In genomic region chr11:59556115-59556882, GRCh38 we compare ENCODE assay signal across 8 cellular contexts. TPM values are rescaled to one million over a fixed set of nuclear protein-coding genes. Genes with fewer than 3 reads are reported as not detected.
DNase-seq lines count a peak whose midpoint lies in the region; ATAC-seq lines count a peak whose summit lies in the region.

No MANE protein-coding gene starts in this region.

- no peaks in the 10 kb centered on the region for H3K9me3 Mint-ChIP-seq in activated naive CD4-positive, alpha-beta T cell treated with anti-CD3 and anti-CD28 coated beads, Interleukin-2, amount 10 ng/mL, durations not matched to agents 7 days and 5 days

- peak; percentile 93 for DNase-seq in ELR (ENCODE audit: low read depth)
- DNase-seq in HuH-7 (ENCODE audit: low spot score) = peak; percentile 74
- DNase-seq in SHP77 treated with DMSO at 0.1 percent for 48 hours (lab: John Stamatoyannopoulos, UW) = peak; percentile 30
- peak; percentile 57 for DNase-seq in activated naive CD4-positive, alpha-beta T cell treated with anti-CD3 and anti-CD28 coated beads, Interleukin-2, amount 10 ng/mL, durations not matched to agents 7 days and 5 days
- peak; percentile 64 for DNase-seq in left cardiac atrium
- peak; percentile 78 for DNase-seq in putamen (ENCODE audit: low spot score)

- peak overlapping the region; percentile 74 for H3K27ac Mint-ChIP-seq in activated naive CD4-positive, alpha-beta T cell treated with anti-CD3 and anti-CD28 coated beads, Interleukin-2, amount 10 ng/mL, durations not matched to agents 7 days and 5 days

- peaks cover 58% of the 10 kb centered on the region for H3K4me1 Mint-ChIP-seq in activated naive CD4-positive, alpha-beta T cell treated with anti-CD3 and anti-CD28 coated beads, Interleukin-2, amount 10 ng/mL, durations not matched to agents 7 days and 5 days

- CTCF ChIA-PET in activated naive CD4-positive, alpha-beta T cell treated with anti-CD3 and anti-CD28 coated beads, Interleukin-2, amount 10 ng/mL, durations not matched to agents 7 days and 5 days (lab: Charles Lee) = interaction anchor here (1.3 kb wide), 1 partner anchor 10 kb away, joined by 5 read pairs; no protein-coding TSS in a partner anchor

- H3K4me3 Mint-ChIP-seq in activated naive CD4-positive, alpha-beta T cell treated with anti-CD3 and anti-CD28 coated beads, Interleukin-2, amount 10 ng/mL, durations not matched to agents 7 days and 5 days = peak overlapping the region; percentile 53

- ATAC-seq in left cardiac atrium = peak; percentile 31 to 68
- no peak for ATAC-seq in GM21360 (IDR thresholded peaks at IDR 0.05; ENCODE audit: unreplicated experiment)
- no peak for ATAC-seq in GM19328 (IDR thresholded peaks at IDR 0.05; ENCODE audit: unreplicated experiment)

- intact Hi-C loops in left cardiac atrium (cut with DNase I) = no loop called here

- peaks cover 74% of the 10 kb centered on the region for H3K27me3 Mint-ChIP-seq in activated naive CD4-positive, alpha-beta T cell treated with anti-CD3 and anti-CD28 coated beads, Interleukin-2, amount 10 ng/mL, durations not matched to agents 7 days and 5 days

- peaks cover 2% of the 10 kb centered on the region for H3K36me3 Mint-ChIP-seq in activated naive CD4-positive, alpha-beta T cell treated with anti-CD3 and anti-CD28 coated beads, Interleukin-2, amount 10 ng/mL, durations not matched to agents 7 days and 5 days

RNA-seq across cellular contexts. Expression of gene OR4D9, which starts 45.0 kb away (rescaled TPM):
- total RNA-seq in left cardiac atrium = not detected

RNA-seq across cellular contexts. Expression of gene OR4D11, which starts 52.9 kb away (rescaled TPM):
- not detected for total RNA-seq in left cardiac atrium

RNA-seq across cellular contexts. Expression of gene OSBP, which starts 59.3 kb away (rescaled TPM):
- total RNA-seq in left cardiac atrium = 10 to 100 TPM; 31.7 to 37.8 TPM

Comparison
In these comparisons a context has a peak if more than half of its experiments do, and no peak if none do; other contexts are left out.
1. DNase-seq: peak in every context shown above with its lines; median percentile 93 in ELR; 78 in putamen; 74 in HuH-7; 64 in left cardiac atrium; 57 in activated naive CD4-positive, alpha-beta T cell treated with anti-CD3 and anti-CD28 coated beads, Interleukin-2, amount 10 ng/mL, durations not matched to agents 7 days and 5 days; 30 in SHP77 treated with DMSO at 0.1 percent for 48 hours.
2. ATAC-seq: peak in left cardiac atrium (2 of 2); none in GM21360 (single experiment) and GM19328 (single experiment).